In the genomic region with DNA sequence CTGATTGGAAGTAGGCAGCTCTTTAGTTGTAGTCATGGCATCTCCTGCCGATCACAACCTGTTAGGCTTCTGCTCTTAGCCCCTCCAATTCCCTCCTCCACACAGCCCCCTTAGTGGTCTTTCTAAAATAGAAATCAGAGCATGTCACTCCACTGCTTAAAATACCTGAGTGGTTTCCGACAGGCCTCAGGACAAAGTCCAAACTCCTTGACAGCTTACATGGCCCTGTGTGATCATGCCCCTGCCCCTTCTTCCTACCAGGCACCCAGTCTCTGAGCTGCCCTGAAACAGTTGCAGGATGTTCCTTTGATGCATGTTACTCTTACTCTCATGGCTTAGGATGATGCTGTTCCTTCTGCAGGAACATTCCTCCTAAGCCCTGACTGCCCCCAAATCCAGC, we compare ENCODE assay signal across 15 cellular contexts.
DNase-seq lines count a peak whose midpoint lies in the region; ATAC-seq and TF ChIP-seq lines count a peak whose summit lies in the region.
"Had no signal": no experiment of that assay in that cellular context is flagged by ENCODE, and none has a peak within 500 bp of the region (broad histone marks: within the 10 kb centered on the region; RNA-seq: fewer than 3 reads in every experiment).

No MANE protein-coding gene starts in this region.

- H2AK5ac ChIP-seq in H9 (ENCODE audit: insufficient read length, low read length): no peak overlapping the region

- H2BK5ac ChIP-seq in H9 (ENCODE audit: insufficient read length, low read length): no peak overlapping the region

- WGBS in H9 (ENCODE audit: extremely low coverage, insufficient read length, low lambda C conversion rate): no CpG with 5 or more reads among the region's 2 CpGs

- H3K79me2 ChIP-seq in H9 (ENCODE audit: insufficient read depth, low read length): no peaks in the 10 kb centered on the region

- H3K4me1 Mint-ChIP-seq in H9: peaks cover 13 to 15% of the 10 kb centered on the region in 2 experiments
- peaks cover 27% of the 10 kb centered on the region for H3K4me1 Mint-ChIP-seq in neural crest cell
- H3K4me1 Mint-ChIP-seq in type B pancreatic cell (ENCODE audit: unreplicated experiment): peaks cover 17% of the 10 kb centered on the region

- no peaks in the 10 kb centered on the region for H3K23me2 ChIP-seq in H9 (ENCODE audit: insufficient read length, low read depth, low read length, poor library complexity, severe bottlenecking)

- H3K23ac ChIP-seq in H9 (ENCODE audit: insufficient read length, low read depth, low read length): no peak overlapping the region

- H3K9me3 ChIP-seq in cardiac muscle cell (ENCODE audit: low read depth) (no peaks in the 10 kb centered on the region), right atrium auricular region (no peaks in the 10 kb centered on the region), H9 (ENCODE audit: control insufficient read depth, low read depth, low read length) (no peaks in the 10 kb centered on the region)
- H3K9me3 ChIP-seq: BLaER1 treated with 17β-estradiol and CSF1 and Interleukin-3, amounts not matched to agents 10 nM and 100 nM; HAP-1 had no signal

- no peak overlapping the region for H2BK120ac ChIP-seq in H9 (ENCODE audit: low read depth, low read length, poor library complexity, severe bottlenecking)

- H3K4me3 ChIP-seq in cardiac muscle cell (no peak overlapping the region), right atrium auricular region (no peak overlapping the region)
- H3K4me3 ChIP-seq: BLaER1 treated with 17β-estradiol and CSF1 and Interleukin-3, amounts not matched to agents 10 nM and 100 nM; HAP-1 had no signal

- no peak overlapping the region for H4K91ac ChIP-seq in H9 (ENCODE audit: insufficient read length, low read depth, low read length)

- H3K4ac ChIP-seq in H9 (ENCODE audit: low read depth, low read length): no peak overlapping the region

- no peak overlapping the region for H3K4me2 ChIP-seq in H9 (ENCODE audit: insufficient read depth, insufficient read length, low read length)
- H3K4me2 ChIP-seq: BLaER1 treated with 17β-estradiol and CSF1 and Interleukin-3, amounts not matched to agents 10 nM and 100 nM had no signal

- H4K8ac ChIP-seq in H9 (replicated peaks; ENCODE audit: insufficient read length, low read depth, low read length): no peak overlapping the region

- peaks cover 4% of the 10 kb centered on the region for H3K36me3 ChIP-seq in cardiac muscle cell
- H3K36me3 ChIP-seq in right atrium auricular region: peaks cover 31% of the 10 kb centered on the region

- TF ChIP-seq CTCF in cardiac muscle cell (IDR thresholded peaks at IDR 0.05; ENCODE audit: low read depth, low read length) (no peak), right atrium auricular region (IDR thresholded peaks at IDR 0.05) (no peak), H9 (conservative IDR thresholded peaks at IDR 0.05) (no peak), neural crest cell (conservative IDR thresholded peaks at IDR 0.05) (no peak), type B pancreatic cell (conservative IDR thresholded peaks at IDR 0.05) (no peak)

- no peak overlapping the region for H4K5ac ChIP-seq in H9 (ENCODE audit: insufficient read length, low read depth, low read length)

- H3K4me3 Mint-ChIP-seq in H9: no peak overlapping the region
- H3K4me3 Mint-ChIP-seq in neural crest cell: peak overlapping the region; percentile 16
- no peak overlapping the region for H3K4me3 Mint-ChIP-seq in type B pancreatic cell
- H3K4me3 Mint-ChIP-seq: CD8-positive, alpha-beta T cell had no signal

- H3K9ac ChIP-seq in H9 (ENCODE audit: extremely low read depth, insufficient read length, low read length): no peak overlapping the region
- H3K9ac ChIP-seq: BLaER1 treated with 17β-estradiol and CSF1 and Interleukin-3, amounts not matched to agents 10 nM and 100 nM had no signal

- intact Hi-C loops in sciatic nerve (cut with DNase I): no loop called here

- peak overlapping the region; percentile 73 for H3K27ac ChIP-seq in cardiac muscle cell
- H3K27ac ChIP-seq in right atrium auricular region: no peak overlapping the region
- H3K27ac ChIP-seq in H9 (ENCODE audit: insufficient read length, low read depth, low read length): no peak overlapping the region

- no peaks in the 10 kb centered on the region for H3K27me3 ChIP-seq in cardiac muscle cell
- H3K27me3 ChIP-seq in right atrium auricular region: no peaks in the 10 kb centered on the region
- no peaks in the 10 kb centered on the region for H3K27me3 ChIP-seq in H9 (ENCODE audit: insufficient read depth, low read length)
- H3K27me3 ChIP-seq: BLaER1 treated with 17β-estradiol and CSF1 and Interleukin-3, amounts not matched to agents 10 nM and 100 nM had no signal

- DNase-seq in cardiac muscle cell (ENCODE audit: low read depth in 1 of 2, low spot score in 1 of 2): no peak
- DNase-seq in right atrium auricular region (ENCODE audit: low spot score): no peak
- no peak for DNase-seq in H9
- no peak for DNase-seq in neural crest cell (ENCODE audit: low read depth, low spot score)
- no peak for DNase-seq in sciatic nerve (ENCODE audit: low spot score)
- DNase-seq in stimulated activated CD4-positive, alpha-beta T cell treated with anti-CD3 and anti-CD28 coated beads, Interleukin-4, amount 100 ng/mL, for 24 hours: no peak
- DNase-seq in type B pancreatic cell (ENCODE audit: extremely low spot score, unreplicated experiment): no peak
- DNase-seq: 8988T; CD8-positive, alpha-beta T cell; COR-L47; DMS153; DMS79; GDM1 had no signal

- H3K27me3 Mint-ChIP-seq in H9 (ENCODE audit: low read depth) (no peaks in the 10 kb centered on the region; the same call in 1 of the 2 replicates), neural crest cell (ENCODE audit: low read depth) (no peaks in the 10 kb centered on the region), type B pancreatic cell (no peaks in the 10 kb centered on the region)

- no peak overlapping the region for H3T11ph ChIP-seq in H9 (ENCODE audit: low read length)

- no peak overlapping the region for H2AFZ ChIP-seq in H9 (ENCODE audit: low read length)

- ATAC-seq in sciatic nerve: no peak
- ATAC-seq: CD8-positive, alpha-beta T cell had no signal

- no peak overlapping the region for H3K14ac ChIP-seq in H9 (ENCODE audit: insufficient read depth, low read length)

- peak overlapping the region in 2 of 3 experiments; percentile 22 to 71; a peak in 3 of 7 replicates for H3K27ac Mint-ChIP-seq in H9
- peak overlapping the region; percentile 37 for H3K27ac Mint-ChIP-seq in neural crest cell (ENCODE audit: unreplicated experiment)
- no peak overlapping the region for H3K27ac Mint-ChIP-seq in type B pancreatic cell
- H3K27ac Mint-ChIP-seq: CD8-positive, alpha-beta T cell had no signal

- no peak overlapping the region for H3K18ac ChIP-seq in H9 (ENCODE audit: insufficient read length, low read depth, low read length)

- no peak overlapping the region for H2BK12ac ChIP-seq in H9 (ENCODE audit: insufficient read length, low read depth, low read length)

- no peaks in the 10 kb centered on the region for H3K79me1 ChIP-seq in H9 (ENCODE audit: insufficient read depth, low read depth, low read length, poor library complexity, severe bottlenecking)

- H3K36me3 Mint-ChIP-seq in H9 (ENCODE audit: insufficient read depth in 1 of 3, low read depth in 3 of 3) (peaks cover 40 to 81% (median 66%) of the 10 kb centered on the region in 3 experiments; a peak in 6 of 7 replicates), neural crest cell (ENCODE audit: low read depth) (peaks cover 28% of the 10 kb centered on the region), type B pancreatic cell (peaks cover 32% of the 10 kb centered on the region)

- H3K4me1 ChIP-seq in cardiac muscle cell (ENCODE audit: low read depth): peaks cover 47% of the 10 kb centered on the region
- no peaks in the 10 kb centered on the region for H3K4me1 ChIP-seq in right atrium auricular region
- H3K4me1 ChIP-seq in H9 (ENCODE audit: insufficient read depth, low read length): no peaks in the 10 kb centered on the region

- H4K20me1 ChIP-seq in H9 (ENCODE audit: control insufficient read depth, insufficient read depth, insufficient read length): no peaks in the 10 kb centered on the region
- H4K20me1 ChIP-seq: BLaER1 treated with 17β-estradiol and CSF1 and Interleukin-3, amounts not matched to agents 10 nM and 100 nM had no signal

- no peak overlapping the region for H3K56ac ChIP-seq in H9 (ENCODE audit: insufficient read length, low read depth, low read length)

- H2BK20ac ChIP-seq in H9 (ENCODE audit: low read depth, low read length, poor library complexity, severe bottlenecking): no peak overlapping the region

- no peak overlapping the region; the same call in 1 of the 2 replicates for H2BK15ac ChIP-seq in H9 (ENCODE audit: low read depth, low read length)

- H3K9me3 Mint-ChIP-seq in H9 (no peaks in the 10 kb centered on the region), neural crest cell (no peaks in the 10 kb centered on the region), type B pancreatic cell (no peaks in the 10 kb centered on the region)
- H3K9me3 Mint-ChIP-seq: CD8-positive, alpha-beta T cell had no signal
